In the genomic region with DNA sequence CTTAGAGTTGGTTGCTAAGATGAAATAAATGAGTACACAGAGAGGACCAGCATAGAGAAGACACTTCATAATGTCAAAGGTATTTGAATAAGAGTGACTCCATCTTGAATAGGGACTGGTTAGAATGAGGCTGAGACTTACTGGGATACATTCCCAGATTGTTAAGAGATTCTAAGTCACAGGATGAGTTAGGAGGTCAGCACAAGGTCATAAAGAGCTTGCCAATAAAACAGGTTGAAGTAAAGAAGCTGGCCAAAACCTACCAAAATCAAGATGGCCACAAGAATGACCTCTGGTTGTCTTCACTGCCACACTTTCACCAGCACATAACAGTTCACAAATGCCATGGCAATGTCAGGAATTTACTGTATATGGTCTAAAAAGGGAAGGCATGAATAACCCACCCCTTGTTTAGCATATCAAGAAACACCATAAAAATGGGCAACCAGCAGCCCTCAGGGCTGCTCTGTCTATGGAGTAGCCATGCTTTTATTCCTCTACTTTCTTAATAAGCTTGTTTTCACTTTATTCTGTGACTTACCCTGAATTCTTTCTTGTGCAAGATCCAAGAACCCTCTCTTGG, we compare ENCODE assay signal across 16 cellular contexts. TPM values are rescaled to one million over a fixed set of nuclear protein-coding genes. Genes with fewer than 3 reads are reported as not detected.
"Had no signal": no experiment of that assay in that cellular context is flagged by ENCODE, and none has a peak within 500 bp of the region (broad histone marks: within the 10 kb centered on the region; RNA-seq: fewer than 3 reads in every experiment).

No MANE protein-coding gene starts in this region.

- H3K36me3 Mint-ChIP-seq: activated naive CD8-positive, alpha-beta T cell treated with anti-CD3 and anti-CD28 coated beads, Interleukin-2, amount 10 ng/mL, durations not matched to agents 7 days and 5 days had no signal

- H3K4me3 ChIP-seq: stomach, thoracic aorta had no signal

- DNase-seq: activated naive CD4-positive, alpha-beta T cell; activated naive CD8-positive, alpha-beta T cell treated with anti-CD3 and anti-CD28 coated beads, Interleukin-2, amount 10 ng/mL, durations not matched to agents 7 days and 5 days; activated T-cell treated with anti-CD3 and anti-CD28 coated beads for 4 hours; cerebellar nuclear complex; effector memory CD4-positive, alpha-beta T cell; occipital lobe; stimulated activated CD4-positive, alpha-beta T cell treated with anti-CD3 and anti-CD28 coated beads, Interleukin-1b, Interleukin-23, amount 100 ng/mL, for 48 hours; T-helper 2 cell had no signal

- H3K4me3 Mint-ChIP-seq: activated naive CD8-positive, alpha-beta T cell treated with anti-CD3 and anti-CD28 coated beads, Interleukin-2, amount 10 ng/mL, durations not matched to agents 7 days and 5 days; nephron had no signal

- H3K9me3 Mint-ChIP-seq: activated naive CD8-positive, alpha-beta T cell treated with anti-CD3 and anti-CD28 coated beads, Interleukin-2, amount 10 ng/mL, durations not matched to agents 7 days and 5 days; nephron had no signal

- H3K36me3 ChIP-seq: stomach, thoracic aorta had no signal

- FAIRE-seq: TTC549, urothelium cell line had no signal

- H3K27me3 ChIP-seq: stomach had no signal

- H3K27ac Mint-ChIP-seq: activated naive CD8-positive, alpha-beta T cell treated with anti-CD3 and anti-CD28 coated beads, Interleukin-2, amount 10 ng/mL, durations not matched to agents 7 days and 5 days; nephron had no signal

- H3K27ac ChIP-seq: thoracic aorta had no signal

- H3K9me3 ChIP-seq: stomach, thoracic aorta had no signal

RNA-seq across cellular contexts. Expression of a gene that starts 8.3 kb away (rescaled TPM):
- total RNA-seq: fibroblast of lung had no signal

RNA-seq across cellular contexts. Expression of a gene that starts 30.2 kb away (rescaled TPM):
- total RNA-seq: activated CD8-positive, alpha-beta memory T cell treated with anti-CD3 and anti-CD28 coated beads for 36 hours; activated naive CD8-positive, alpha-beta T cell treated with anti-CD3 and anti-CD28 coated beads, Interleukin-2, amount 10 ng/mL, durations not matched to agents 7 days and 5 days; fibroblast of lung; lower leg skin; occipital lobe; stomach; thoracic aorta had no signal
- polyA plus RNA-seq: fibroblast of lung, stomach had no signal

RNA-seq across cellular contexts. Expression of a gene that starts 55.9 kb away (rescaled TPM):
- total RNA-seq: activated CD8-positive, alpha-beta memory T cell treated with anti-CD3 and anti-CD28 coated beads for 36 hours; activated naive CD8-positive, alpha-beta T cell treated with anti-CD3 and anti-CD28 coated beads, Interleukin-2, amount 10 ng/mL, durations not matched to agents 7 days and 5 days; fibroblast of lung; occipital lobe; stomach; thoracic aorta had no signal
- polyA plus RNA-seq: fibroblast of lung had no signal
